ENCODE assay signal across 19 cellular contexts in the genomic region with DNA sequence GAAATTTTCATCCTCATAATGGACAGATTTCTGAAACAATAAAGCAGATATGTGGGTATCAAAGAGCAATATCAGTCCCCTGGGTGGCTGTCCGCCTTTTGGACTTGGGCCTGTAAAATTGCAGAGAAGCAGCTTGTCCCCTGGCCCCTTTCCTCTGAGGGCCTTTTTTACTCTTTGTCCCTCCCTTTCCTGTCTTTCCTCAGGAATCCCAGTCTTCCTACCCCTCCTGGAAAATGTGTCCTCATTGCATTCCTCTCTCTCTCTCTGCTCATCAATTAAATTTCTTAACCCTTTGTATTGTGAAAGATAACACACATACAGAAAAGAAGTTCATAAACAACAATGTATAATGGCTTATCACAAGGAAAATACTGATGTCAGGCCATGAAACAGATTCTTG. TPM values are rescaled to one million over a fixed set of nuclear protein-coding genes. Genes with fewer than 3 reads are reported as not detected.
"Had no signal": no experiment of that assay in that cellular context is flagged by ENCODE, and none has a peak within 500 bp of the region (broad histone marks: within the 10 kb centered on the region; RNA-seq: fewer than 3 reads in every experiment).

No MANE protein-coding gene starts in this region.

- FAIRE-seq: colon, pancreas had no signal

- H3K9me3 Mint-ChIP-seq: activated CD4-positive, alpha-beta memory T cell treated with anti-CD3 and anti-CD28 coated beads for 36 hours; activated naive CD4-positive, alpha-beta T cell treated with anti-CD3 and anti-CD28 coated beads, Interleukin-2, amount 10 ng/mL, durations not matched to agents 7 days and 5 days; activated T-cell treated with anti-CD3 and anti-CD28 coated beads, Interleukin-2, amount 50 U/mL, for 24 hours; nephron progenitor cell; T-helper 1 cell treated with Interleukin-12 subunit alpha and Interleukin-12 subunit beta and Interleukin-4 antibody, amounts not matched to agents 30 μg/mL and 1 μg/mL, for 36 hours had no signal

- H3K9me3 ChIP-seq: left ventricle myocardium inferior, pancreas, sigmoid colon, tibial artery, vagina had no signal

- DNase-seq: activated CD4-positive, alpha-beta memory T cell treated with anti-CD3 and anti-CD28 coated beads for 36 hours; activated CD4-positive, alpha-beta T cell treated with anti-CD3 and anti-CD28 coated beads for 36 hours; activated naive CD4-positive, alpha-beta T cell treated with anti-CD3 and anti-CD28 coated beads, Interleukin-2, amount 10 ng/mL, durations not matched to agents 7 days and 5 days; activated T-cell treated with anti-CD3 and anti-CD28 coated beads, Interleukin-2, amount 50 U/mL, for 24 hours; caudate nucleus; left ventricle myocardium inferior; mesenchymal stem cell; nephron progenitor cell; pancreas; sigmoid colon; stimulated activated CD4-positive, alpha-beta T cell treated with anti-CD3 and anti-CD28 coated beads, Interleukin-2, amount 100 ng/mL, for 24 hours; tibial artery; WERI-Rb-1 had no signal

- H3K4me3 ChIP-seq: hepatocyte, left ventricle myocardium inferior, pancreas, sigmoid colon, tibial artery, vagina had no signal

- H2AFZ ChIP-seq: hepatocyte had no signal

- H3K27ac ChIP-seq: hepatocyte, left ventricle myocardium inferior, pancreas, sigmoid colon, tibial artery, vagina, WERI-Rb-1 had no signal

- H3K27ac Mint-ChIP-seq: activated CD4-positive, alpha-beta memory T cell treated with anti-CD3 and anti-CD28 coated beads for 36 hours; activated CD4-positive, alpha-beta T cell treated with anti-CD3 and anti-CD28 coated beads for 36 hours; activated naive CD4-positive, alpha-beta T cell treated with anti-CD3 and anti-CD28 coated beads, Interleukin-2, amount 10 ng/mL, durations not matched to agents 7 days and 5 days; activated T-cell treated with anti-CD3 and anti-CD28 coated beads, Interleukin-2, amount 50 U/mL, for 24 hours; nephron progenitor cell; T-helper 1 cell treated with Interleukin-12 subunit alpha and Interleukin-12 subunit beta and Interleukin-4 antibody, amounts not matched to agents 30 μg/mL and 1 μg/mL, for 36 hours had no signal

- H3K4me2 ChIP-seq: hepatocyte had no signal

- H3K79me2 ChIP-seq: hepatocyte had no signal

- H3K36me3 ChIP-seq: left ventricle myocardium inferior, pancreas, sigmoid colon, tibial artery, vagina, WERI-Rb-1 had no signal

- H3K36me3 Mint-ChIP-seq: activated CD4-positive, alpha-beta memory T cell treated with anti-CD3 and anti-CD28 coated beads for 36 hours; activated naive CD4-positive, alpha-beta T cell treated with anti-CD3 and anti-CD28 coated beads, Interleukin-2, amount 10 ng/mL, durations not matched to agents 7 days and 5 days had no signal

- ATAC-seq: activated CD4-positive, alpha-beta T cell treated with anti-CD3 and anti-CD28 coated beads for 36 hours; esophagus mucosa; pancreas had no signal

- H3K27me3 ChIP-seq: pancreas, sigmoid colon, tibial artery, vagina had no signal

- H3K4me3 Mint-ChIP-seq: activated CD4-positive, alpha-beta memory T cell treated with anti-CD3 and anti-CD28 coated beads for 36 hours; activated CD4-positive, alpha-beta T cell treated with anti-CD3 and anti-CD28 coated beads for 36 hours; activated naive CD4-positive, alpha-beta T cell treated with anti-CD3 and anti-CD28 coated beads, Interleukin-2, amount 10 ng/mL, durations not matched to agents 7 days and 5 days; activated T-cell treated with anti-CD3 and anti-CD28 coated beads, Interleukin-2, amount 50 U/mL, for 24 hours; nephron progenitor cell; T-helper 1 cell treated with Interleukin-12 subunit alpha and Interleukin-12 subunit beta and Interleukin-4 antibody, amounts not matched to agents 30 μg/mL and 1 μg/mL, for 36 hours had no signal

RNA-seq across cellular contexts. Expression of a gene that starts 3.0 kb away (rescaled TPM):
- total RNA-seq: activated CD4-positive, alpha-beta memory T cell treated with anti-CD3 and anti-CD28 coated beads for 36 hours; activated CD4-positive, alpha-beta T cell treated with anti-CD3 and anti-CD28 coated beads for 36 hours; fibroblast of villous mesenchyme had no signal
